In genomic region chr1:201511925-201512539, GRCh38 we compare ENCODE assay signal across 8 cellular contexts. TPM values are rescaled to one million over a fixed set of nuclear protein-coding genes. Genes with fewer than 3 reads are reported as not detected.
DNase-seq lines count a peak whose midpoint lies in the region; ATAC-seq lines count a peak whose summit lies in the region.

No MANE protein-coding gene starts in this region.

- no peaks in the 10 kb centered on the region for H3K36me3 ChIP-seq in BLaER1
- no peaks in the 10 kb centered on the region for H3K36me3 ChIP-seq in adipocyte (ENCODE audit: control insufficient read depth, insufficient read depth, low read length, severe bottlenecking)

- H3K9me3 ChIP-seq in BLaER1, result no peaks in the 10 kb centered on the region
- no peaks in the 10 kb centered on the region for H3K9me3 ChIP-seq in adipocyte (ENCODE audit: control insufficient read depth, low read length)

- no peaks in the 10 kb centered on the region for H4K20me1 ChIP-seq in BLaER1

- H3K4me1 ChIP-seq in BLaER1 (peaks cover 31% of the 10 kb centered on the region), adipocyte (ENCODE audit: control insufficient read depth, insufficient read depth, low read length) (peaks cover 23% of the 10 kb centered on the region)

- H3K27ac ChIP-seq in BLaER1 (no peak overlapping the region), layer of hippocampus (ENCODE audit: low read depth, low read length) (peak overlapping the region; percentile 84), temporal lobe (ENCODE audit: low read depth, low read length) (peak overlapping the region; percentile 80)

- no peaks in the 10 kb centered on the region for H3K27me3 ChIP-seq in BLaER1
- no peaks in the 10 kb centered on the region for H3K27me3 ChIP-seq in adipocyte (replicated peaks; ENCODE audit: control insufficient read depth, insufficient read depth, low read length)
- H3K27me3 ChIP-seq in layer of hippocampus (ENCODE audit: control insufficient read depth, insufficient read depth, low read length), result no peaks in the 10 kb centered on the region

- no peak for DNase-seq in adipocyte (ENCODE audit: low read depth)
- no peak for DNase-seq in cerebellar nuclear complex (lab: John Stamatoyannopoulos, UW)
- no peak for DNase-seq in retina
- DNase-seq in NCI-H187 (lab: John Stamatoyannopoulos, UW), result no peak

- ATAC-seq in HG02885 (IDR thresholded peaks at IDR 0.05; ENCODE audit: poor library complexity, unreplicated experiment), result peak; percentile 52

- peak overlapping the region; percentile 21 for H3K4me2 ChIP-seq in BLaER1

- H3K9ac ChIP-seq in BLaER1 (0 out of 2 replicates have a peak overlapping the region, but pooled peaks have one; percentile 40), adipocyte (ENCODE audit: low read length) (peak overlapping the region; percentile 77)

- H3K4me3 ChIP-seq in BLaER1 (no peak overlapping the region), adipocyte (ENCODE audit: low read length) (peak overlapping the region; percentile 38)

RNA-seq across cellular contexts. Expression of gene CSRP1, which starts 5.1 kb away (rescaled TPM):
- total RNA-seq in temporal lobe, result 23.1 TPM

RNA-seq across cellular contexts. Expression of gene NAV1, which starts 26.9 kb away (rescaled TPM):
- 78.4 TPM for total RNA-seq in temporal lobe

RNA-seq across cellular contexts. Expression of gene PHLDA3, which starts 43.0 kb away (rescaled TPM):
- 7.1 TPM for total RNA-seq in temporal lobe
